11 cellular contexts compared by ENCODE assay signal in the genomic region with DNA sequence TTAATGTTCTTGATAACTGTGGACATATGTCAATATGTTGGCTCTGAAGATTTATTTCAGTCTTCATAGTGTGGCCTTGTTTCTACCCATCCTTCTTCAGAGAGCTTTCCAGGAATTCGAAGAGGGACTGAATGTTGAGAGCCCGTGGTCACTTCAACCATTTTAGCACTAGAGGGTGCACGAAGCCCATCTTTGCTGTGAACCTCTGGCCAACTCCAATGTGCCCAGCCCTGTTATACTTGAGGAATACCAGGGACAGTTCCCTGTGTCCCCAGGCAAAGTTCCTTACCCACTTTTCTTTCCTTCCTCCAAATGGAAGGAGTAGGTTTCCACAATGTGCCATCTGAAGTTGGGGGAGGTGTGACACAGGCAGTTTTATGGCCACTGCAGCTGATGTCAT.
DNase-seq lines count a peak whose midpoint lies in the region; ATAC-seq and TF ChIP-seq lines count a peak whose summit lies in the region.
"Had no signal": no experiment of that assay in that cellular context is flagged by ENCODE, and none has a peak within 500 bp of the region (broad histone marks: within the 10 kb centered on the region; RNA-seq: fewer than 3 reads in every experiment).

No MANE protein-coding gene starts in this region.

- no peaks in the 10 kb centered on the region for H3K27me3 ChIP-seq in neuronal stem cell (ENCODE audit: control insufficient read depth in 3 of 3, insufficient read depth in 3 of 3, low read depth in 1 of 3, low read length in 3 of 3)
- H3K27me3 ChIP-seq in spleen (replicated peaks in 1 of 7): no peaks in the 10 kb centered on the region
- H3K27me3 ChIP-seq in right cardiac atrium (ENCODE audit: control insufficient read depth, insufficient read depth): no peaks in the 10 kb centered on the region
- H3K27me3 ChIP-seq: BLaER1 treated with 17β-estradiol and CSF1 and Interleukin-3, amounts not matched to agents 10 nM and 100 nM had no signal

- H3K23ac ChIP-seq in neuronal stem cell (ENCODE audit: low read depth, low read length, poor library complexity): no peak overlapping the region

- no peak overlapping the region for H3K9ac ChIP-seq in neuronal stem cell (ENCODE audit: low read depth, low read length, poor library complexity)
- H3K9ac ChIP-seq: BLaER1 treated with 17β-estradiol and CSF1 and Interleukin-3, amounts not matched to agents 10 nM and 100 nM had no signal

- intact Hi-C loops in spleen (cut with DNase I; ENCODE audit: low total_unique reads): no loop called here
- intact Hi-C loops in right cardiac atrium (cut with DNase I): no loop called here

- no peak overlapping the region for H2AFZ ChIP-seq in neuronal stem cell (ENCODE audit: low read length)

- H3K4me2 ChIP-seq in neuronal stem cell (ENCODE audit: insufficient read depth, low read length, poor library complexity, severe bottlenecking): no peak overlapping the region
- H3K4me2 ChIP-seq: BLaER1 treated with 17β-estradiol and CSF1 and Interleukin-3, amounts not matched to agents 10 nM and 100 nM had no signal

- no peak overlapping the region for H3K4ac ChIP-seq in neuronal stem cell (ENCODE audit: low read length)

- H4K91ac ChIP-seq in neuronal stem cell (ENCODE audit: low read depth, low read length, poor library complexity): no peak overlapping the region

- ATAC-seq in right cardiac atrium: no peak
- no peak for ATAC-seq in HG02798 (IDR thresholded peaks at IDR 0.05; ENCODE audit: poor library complexity, unreplicated experiment)

- no peak for TF ChIP-seq CTCF in spleen (IDR thresholded peaks at IDR 0.05 in 8 of 11, conservative IDR thresholded peaks at IDR 0.05 in 3 of 11)

- no peak overlapping the region for H2BK15ac ChIP-seq in neuronal stem cell (ENCODE audit: low read length)

- no peak overlapping the region for H3K4me3 ChIP-seq in neuronal stem cell (ENCODE audit: low read length in 2 of 2)
- H3K4me3 ChIP-seq in spleen: no peak overlapping the region
- H3K4me3 ChIP-seq in right cardiac atrium (ENCODE audit: low read length): no peak overlapping the region
- H3K4me3 ChIP-seq: BLaER1 treated with 17β-estradiol and CSF1 and Interleukin-3, amounts not matched to agents 10 nM and 100 nM had no signal

- H3K27ac ChIP-seq in neuronal stem cell (replicated peaks; ENCODE audit: low read length) (no peak overlapping the region), spleen (no peak overlapping the region), right cardiac atrium (ENCODE audit: low read length) (no peak overlapping the region)
- H3K27ac ChIP-seq: BLaER1 treated with 17β-estradiol and CSF1 and Interleukin-3, amounts not matched to agents 10 nM and 100 nM had no signal

- H3K9me3 ChIP-seq in neuronal stem cell (replicated peaks in 1 of 2; ENCODE audit: control insufficient read depth in 2 of 2, insufficient read depth in 1 of 2, low read depth in 1 of 2, low read length in 2 of 2) (no peaks in the 10 kb centered on the region), spleen (peaks cover 0 to 8% (median 0%) of the 10 kb centered on the region in 8 donors), right cardiac atrium (ENCODE audit: control insufficient read depth, low read length) (no peaks in the 10 kb centered on the region)
- H3K9me3 ChIP-seq: BLaER1 treated with 17β-estradiol and CSF1 and Interleukin-3, amounts not matched to agents 10 nM and 100 nM had no signal

- no peak overlapping the region for H2BK12ac ChIP-seq in neuronal stem cell (ENCODE audit: low read length)

- no peak overlapping the region for H3K18ac ChIP-seq in neuronal stem cell (ENCODE audit: low read length)

- no peak overlapping the region for H2BK5ac ChIP-seq in neuronal stem cell (ENCODE audit: low read length)

- H3K79me1 ChIP-seq in neuronal stem cell (ENCODE audit: low read depth, low read length): no peaks in the 10 kb centered on the region

- no peak overlapping the region for H2AK5ac ChIP-seq in neuronal stem cell (ENCODE audit: low read depth, low read length)

- no peaks in the 10 kb centered on the region for H3K36me3 ChIP-seq in neuronal stem cell (replicated peaks in 1 of 2; ENCODE audit: control insufficient read depth in 2 of 2, insufficient read depth in 2 of 2, low read length in 2 of 2)
- H3K36me3 ChIP-seq in spleen: no peaks in the 10 kb centered on the region
- H3K36me3 ChIP-seq: BLaER1 treated with 17β-estradiol and CSF1 and Interleukin-3, amounts not matched to agents 10 nM and 100 nM had no signal

- no peak overlapping the region for H2BK120ac ChIP-seq in neuronal stem cell (ENCODE audit: low read depth, low read length)

- H3K14ac ChIP-seq in neuronal stem cell (ENCODE audit: low read length): no peak overlapping the region

- no peak for TF ChIP-seq POLR2A in spleen (IDR thresholded peaks at IDR 0.05)

- WGBS in neuronal stem cell (ENCODE audit: extremely low coverage in 2 of 2, insufficient read length in 2 of 2, insufficient replicate concordance in 1 of 2), 2 donors: no CpG with 5 or more reads among the region's 3 CpGs
- 52 to 67% (median 59%) methylated on average over 3 of the region's 3 CpGs for WGBS in spleen, 5 donors
- 40% methylated on average over 3 of the region's 3 CpGs for WGBS in right cardiac atrium

- no peaks in the 10 kb centered on the region for H3K4me1 ChIP-seq in neuronal stem cell (ENCODE audit: control insufficient read depth in 2 of 2, insufficient read depth in 1 of 2, low read depth in 1 of 2, low read length in 2 of 2)
- no peaks in the 10 kb centered on the region for H3K4me1 ChIP-seq in spleen
- no peaks in the 10 kb centered on the region for H3K4me1 ChIP-seq in right cardiac atrium (ENCODE audit: control insufficient read depth, insufficient read depth, low read length)
- H3K4me1 ChIP-seq: BLaER1 treated with 17β-estradiol and CSF1 and Interleukin-3, amounts not matched to agents 10 nM and 100 nM had no signal

- DNase-seq in NCI-H526 (lab: John Stamatoyannopoulos, UW): peak; percentile 7 to 56
- no peak for DNase-seq in NCI-H526 treated with DMSO at 0.1 percent for 48 hours (lab: John Stamatoyannopoulos, UW)
- DNase-seq in LoVo (ENCODE audit: low spot score): peak; percentile 46
- DNase-seq in astrocyte of the hippocampus (ENCODE audit: low read depth, low spot score): peak; percentile 27
- peak; percentile 33 for DNase-seq in neuronal stem cell (ENCODE audit: low spot score)
- no peak for DNase-seq in spleen
- DNase-seq in right cardiac atrium: no peak
- DNase-seq: dermis blood vessel endothelial cell; stimulated activated CD4-positive, alpha-beta T cell treated with anti-CD3 and anti-CD28 coated beads, Interleukin-4, amount 100 ng/mL, for 1 hour had no signal

- no peak overlapping the region for H4K8ac ChIP-seq in neuronal stem cell (ENCODE audit: low read depth, low read length)

Comparison
In these comparisons a context has a peak if more than half of its experiments do, and no peak if none do; other contexts are left out.
1. DNase-seq: peak in NCI-H526 (2 of 2), LoVo (single experiment), astrocyte of the hippocampus (single experiment) and neuronal stem cell (single experiment); none in NCI-H526 treated with DMSO at 0.1 percent for 48 hours (single experiment), spleen (single experiment) and right cardiac atrium (0 of 3).